In the genomic region with DNA sequence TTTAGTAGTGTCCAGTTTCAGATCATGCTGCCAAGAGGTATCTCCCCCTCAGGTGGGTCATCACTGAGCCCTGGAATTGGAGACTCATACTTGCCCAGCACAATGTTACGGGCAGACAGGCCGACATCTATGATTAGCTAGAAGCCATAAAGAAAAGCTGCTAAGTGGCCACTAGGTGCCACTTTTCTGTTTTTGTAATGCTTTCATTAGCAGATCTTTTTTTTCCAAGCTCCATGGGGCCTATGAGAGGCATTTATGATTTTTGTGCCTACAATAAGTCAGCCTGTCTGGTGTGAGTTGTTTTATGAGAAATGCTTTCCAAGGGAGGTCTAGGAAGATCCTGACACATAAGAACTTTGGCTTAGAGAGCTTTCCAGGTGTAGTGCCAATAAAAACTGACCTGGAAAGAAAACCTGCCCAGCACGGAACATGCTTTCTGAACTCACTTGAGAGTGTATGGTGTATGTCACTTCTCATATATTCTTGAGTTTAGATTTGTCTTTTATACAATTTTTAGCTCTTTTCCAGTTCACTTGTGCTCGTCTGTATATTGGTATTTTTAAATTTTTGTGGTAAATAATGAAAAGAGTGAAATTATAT, we compare ENCODE assay signal across 8 cellular contexts. TPM values are rescaled to one million over a fixed set of nuclear protein-coding genes. Genes with fewer than 3 reads are reported as not detected.
DNase-seq lines count a peak whose midpoint lies in the region; ATAC-seq and TF ChIP-seq lines count a peak whose summit lies in the region.

No MANE protein-coding gene starts in this region.

- intact Hi-C loops in ovary (cut with DNase I): loop anchor here in 1 of 4 donors (10.0 kb wide), 1 partner anchor 230 kb away; no protein-coding TSS in a partner anchor
- intact Hi-C loops in activated CD4-positive, alpha-beta memory T cell treated with anti-CD3 and anti-CD28 coated beads for 36 hours (cut with micrococcal nuclease): loop anchor here (5.0 kb wide), 1 partner anchor 278 kb away; no protein-coding TSS in a partner anchor

- peaks cover 2% of the 10 kb centered on the region for H3K27me3 Mint-ChIP-seq in activated CD4-positive, alpha-beta memory T cell treated with anti-CD3 and anti-CD28 coated beads for 36 hours

- CTCF ChIA-PET in activated CD4-positive, alpha-beta memory T cell treated with anti-CD3 and anti-CD28 coated beads for 36 hours (lab: Charles Lee): interaction anchor here (0.6 to 2.4 kb wide), 7 partner anchors 10 to 285 kb away, joined by 3 to 15 read pairs (median 3); no protein-coding TSS in a partner anchor

- H3K4me3 ChIP-seq in GM23248 (no peak overlapping the region), fibroblast of the aortic adventitia (ENCODE audit: low read depth, low read length) (no peak overlapping the region), ovary (no peak overlapping the region)

- no peak overlapping the region for H3K27ac Mint-ChIP-seq in activated CD4-positive, alpha-beta memory T cell treated with anti-CD3 and anti-CD28 coated beads for 36 hours

- in situ Hi-C loops in GM23248 (cut with MboI): loop anchor here (10.0 kb wide), 1 partner anchor 210 kb away; no protein-coding TSS in a partner anchor

- H3K4me3 Mint-ChIP-seq in activated CD4-positive, alpha-beta memory T cell treated with anti-CD3 and anti-CD28 coated beads for 36 hours: no peak overlapping the region

- H3K9me3 Mint-ChIP-seq in activated CD4-positive, alpha-beta memory T cell treated with anti-CD3 and anti-CD28 coated beads for 36 hours: no peaks in the 10 kb centered on the region

- H3K79me2 ChIP-seq in GM23248 (ENCODE audit: insufficient read depth): no peaks in the 10 kb centered on the region

- TF ChIP-seq CTCF in fibroblast of the aortic adventitia (IDR thresholded peaks at IDR 0.05; ENCODE audit: insufficient read depth, low read length): peak; percentile 69
- TF ChIP-seq CTCF in ovary (IDR thresholded peaks at IDR 0.05): peak; percentile 43 to 70 (median 53)

- POLR2A ChIA-PET in activated CD4-positive, alpha-beta memory T cell treated with anti-CD3 and anti-CD28 coated beads for 36 hours (lab: Charles Lee): no interaction called here

- 0 out of 2 replicates have a peak overlapping the region, but pooled peaks have one; percentile 47 for H2AFZ ChIP-seq in GM23248

- no peak for TF ChIP-seq POLR2A in ovary (IDR thresholded peaks at IDR 0.05)

- no peaks in the 10 kb centered on the region for H3K9me2 ChIP-seq in GM23248 (ENCODE audit: insufficient read depth)

- peak; percentile 59 for DNase-seq in Ammon's horn (ENCODE audit: low spot score)
- DNase-seq in GM23248: peak; percentile 81
- peak; percentile 60 for DNase-seq in RPMI7951 (ENCODE audit: low read depth)
- DNase-seq in fibroblast of the aortic adventitia (ENCODE audit: low read depth): peak; percentile 88
- DNase-seq in ovary: peak in 4 of 5 donors; percentile 23 to 47 (median 26)
- no peak for DNase-seq in stimulated activated CD4-positive, alpha-beta T cell treated with anti-CD3 and anti-CD28 coated beads, Interleukin-4, amount 100 ng/mL, for 24 hours
- no peak for DNase-seq in activated CD4-positive, alpha-beta memory T cell treated with anti-CD3 and anti-CD28 coated beads for 36 hours

- ATAC-seq in HG02588 (IDR thresholded peaks at IDR 0.05; ENCODE audit: unreplicated experiment): no peak

- H4K20me1 ChIP-seq in GM23248 (ENCODE audit: insufficient read depth): no peaks in the 10 kb centered on the region

- H3K27ac ChIP-seq in GM23248 (no peak overlapping the region), ovary (no peak overlapping the region)

- H3K36me3 Mint-ChIP-seq in activated CD4-positive, alpha-beta memory T cell treated with anti-CD3 and anti-CD28 coated beads for 36 hours: peaks cover 3% of the 10 kb centered on the region

- H3K4me1 Mint-ChIP-seq in activated CD4-positive, alpha-beta memory T cell treated with anti-CD3 and anti-CD28 coated beads for 36 hours (ENCODE audit: low read depth): peaks cover 2% of the 10 kb centered on the region

- peaks cover 3% of the 10 kb centered on the region; the same call in 1 of the 2 replicates for H3F3A ChIP-seq in GM23248 (ENCODE audit: insufficient read depth)

- TF ChIP-seq EP300 in ovary (IDR thresholded peaks at IDR 0.05): no peak

- H3K4me1 ChIP-seq in GM23248 (ENCODE audit: insufficient read depth) (no peaks in the 10 kb centered on the region), ovary (ENCODE audit: insufficient read depth) (peaks cover 2% of the 10 kb centered on the region)

- H3K27me3 ChIP-seq in GM23248 (replicated peaks; ENCODE audit: insufficient read depth) (no peaks in the 10 kb centered on the region), ovary (no peaks in the 10 kb centered on the region)

- H3K36me3 ChIP-seq in GM23248 (ENCODE audit: low read depth): no peaks in the 10 kb centered on the region
- H3K36me3 ChIP-seq in ovary: no peaks in the 10 kb centered on the region

- H3K9me3 ChIP-seq in GM23248 (ENCODE audit: low read depth) (no peaks in the 10 kb centered on the region), ovary (no peaks in the 10 kb centered on the region)

- no peak overlapping the region for H3K4me2 ChIP-seq in GM23248 (ENCODE audit: unreplicated experiment)

- WGBS in GM23248 (ENCODE audit: low coverage in 1 of 2, low lambda C conversion rate in 2 of 2, missing lambda C conversion rate in 2 of 2), 2 experiments: 85 to 89% methylated on average over 4 of the region's 4 CpGs
- WGBS in ovary, 3 donors: 67% methylated on average over 4 of the region's 4 CpGs

- H3K9ac ChIP-seq in GM23248: no peak overlapping the region

RNA-seq across cellular contexts. Expression of gene SMCO2, which starts 21.8 kb away (rescaled TPM):
- total RNA-seq in GM23248 (2014; rRNA removed; shearing (Covaris generic)): not detected in 2 replicates
- 0.18 TPM in 1 of 2 replicates, not detected in the other for polyA plus RNA-seq in GM23248 (2016; fragmentation: Nextera tagmentation; extraction: Ambion mirVana)
- total RNA-seq in RPMI7951 (2014; rRNA removed; shearing (Covaris generic)): not detected in 2 replicates
- not detected in 2 replicates for total RNA-seq in fibroblast of the aortic adventitia (ENCODE audit: low replicate concordance)
- not detected for total RNA-seq in ovary
- not detected for polyA plus RNA-seq in ovary
- total RNA-seq in activated CD4-positive, alpha-beta memory T cell treated with anti-CD3 and anti-CD28 coated beads for 36 hours: under 1 TPM in 1 of 2 experiments, not detected in 1; 0.19 TPM

Comparison
In these comparisons a context has a peak if more than half of its experiments do, and no peak if none do; other contexts are left out.
1. DNase-seq: peak in Ammon's horn (single experiment), GM23248 (single experiment), RPMI7951 (single experiment), fibroblast of the aortic adventitia (single experiment) and ovary (4 of 5); none in stimulated activated CD4-positive, alpha-beta T cell treated with anti-CD3 and anti-CD28 coated beads, Interleukin-4, amount 100 ng/mL, for 24 hours (single experiment) and activated CD4-positive, alpha-beta memory T cell treated with anti-CD3 and anti-CD28 coated beads for 36 hours (single experiment).